In the genomic region with DNA sequence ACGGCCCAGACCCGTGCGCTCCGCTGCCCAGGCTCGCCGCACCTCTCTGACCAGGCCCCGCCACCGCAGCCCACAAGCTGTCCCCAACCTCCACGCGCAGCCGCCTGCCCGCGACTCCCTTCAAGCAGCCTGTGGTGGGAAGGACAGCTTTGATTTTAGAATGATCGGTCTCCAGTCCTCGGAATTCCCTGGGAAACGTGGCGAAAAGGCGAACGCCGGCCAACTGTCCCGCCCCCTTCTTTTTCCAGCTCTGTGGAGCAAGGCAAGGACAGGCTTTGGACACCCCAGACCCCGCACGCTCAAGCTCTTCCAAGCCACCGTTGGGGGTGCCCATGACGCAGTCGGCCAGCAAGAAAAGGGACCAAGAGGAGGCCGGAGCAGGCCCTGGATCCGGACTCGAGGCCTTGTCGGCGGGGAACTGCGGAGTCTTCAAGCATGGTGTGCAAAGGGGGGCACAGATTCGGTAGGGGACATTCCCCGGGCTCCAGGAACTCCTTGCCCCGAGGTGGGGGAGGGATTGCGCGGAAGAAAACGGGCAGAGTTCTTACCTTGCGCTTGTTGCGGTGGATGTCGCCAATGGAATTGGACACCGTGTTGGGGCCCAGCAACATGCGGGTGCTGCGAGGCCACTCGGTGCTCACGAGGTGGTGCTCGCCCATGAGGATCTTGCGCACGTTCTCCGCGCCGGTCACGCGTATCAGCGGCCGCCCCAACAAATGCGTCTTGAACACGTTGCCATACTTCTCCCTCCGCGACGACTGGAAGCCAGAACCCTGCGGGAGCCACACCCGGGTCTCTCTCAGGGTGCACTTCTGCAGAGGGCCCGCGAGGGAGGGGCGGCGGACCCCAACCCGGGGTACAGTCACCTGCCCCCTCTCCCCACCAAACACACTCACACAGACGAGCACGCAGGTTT, we compare ENCODE assay signal across 1 cellular context.
TF ChIP-seq lines count a peak whose summit lies in the region.

No MANE protein-coding gene starts in this region.

TF ChIP-seq in IMR-90, 13 proteins besides CTCF, POLR2A, EP300 and RAD21:
- TF ChIP-seq MXI1 (IDR thresholded peaks at IDR 0.05; ENCODE audit: borderline replicate concordance, low read depth, low read length) (no peak), FOS (IDR thresholded peaks at IDR 0.05; ENCODE audit: low read depth, low read length) (no peak), MAZ (IDR thresholded peaks at IDR 0.05; ENCODE audit: borderline replicate concordance, low read depth, low read length) (no peak), NFE2L2 (IDR thresholded peaks at IDR 0.05; ENCODE audit: low read depth, low read length) (no peak), BHLHE40 (IDR thresholded peaks at IDR 0.05; ENCODE audit: low read depth, low read length) (no peak), CEBPB (IDR thresholded peaks at IDR 0.05; ENCODE audit: low read depth, low read length) (no peak), RFX5 (IDR thresholded peaks at IDR 0.05; ENCODE audit: low read depth, low read length) (no peak), RCOR1 (IDR thresholded peaks at IDR 0.05; ENCODE audit: insufficient replicate concordance, low read length) (no peak), CHD1 (IDR thresholded peaks at IDR 0.05; ENCODE audit: low read depth, low read length) (no peak), SMC3 (IDR thresholded peaks at IDR 0.05; ENCODE audit: low read depth, low read length) (no peak), MAFK (IDR thresholded peaks at IDR 0.05; ENCODE audit: low read depth, low read length) (no peak)
- TF ChIP-seq, protein P1, sequence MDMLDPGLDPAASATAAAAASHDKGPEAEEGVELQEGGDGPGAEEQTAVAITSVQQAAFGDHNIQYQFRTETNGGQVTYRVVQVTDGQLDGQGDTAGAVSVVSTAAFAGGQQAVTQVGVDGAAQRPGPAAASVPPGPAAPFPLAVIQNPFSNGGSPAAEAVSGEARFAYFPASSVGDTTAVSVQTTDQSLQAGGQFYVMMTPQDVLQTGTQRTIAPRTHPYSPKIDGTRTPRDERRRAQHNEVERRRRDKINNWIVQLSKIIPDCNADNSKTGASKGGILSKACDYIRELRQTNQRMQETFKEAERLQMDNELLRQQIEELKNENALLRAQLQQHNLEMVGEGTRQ (IDR thresholded peaks at IDR 0.05; ENCODE audit: low read depth, low read length): no peak
- TF ChIP-seq, protein P2, sequence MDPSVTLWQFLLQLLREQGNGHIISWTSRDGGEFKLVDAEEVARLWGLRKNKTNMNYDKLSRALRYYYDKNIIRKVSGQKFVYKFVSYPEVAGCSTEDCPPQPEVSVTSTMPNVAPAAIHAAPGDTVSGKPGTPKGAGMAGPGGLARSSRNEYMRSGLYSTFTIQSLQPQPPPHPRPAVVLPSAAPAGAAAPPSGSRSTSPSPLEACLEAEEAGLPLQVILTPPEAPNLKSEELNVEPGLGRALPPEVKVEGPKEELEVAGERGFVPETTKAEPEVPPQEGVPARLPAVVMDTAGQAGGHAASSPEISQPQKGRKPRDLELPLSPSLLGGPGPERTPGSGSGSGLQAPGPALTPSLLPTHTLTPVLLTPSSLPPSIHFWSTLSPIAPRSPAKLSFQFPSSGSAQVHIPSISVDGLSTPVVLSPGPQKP (IDR thresholded peaks at IDR 0.05; ENCODE audit: borderline replicate concordance, low read depth, low read length): no peak
TF ChIP-seq in IMR-90: peak in this region for 0.
